ENCODE assay signal across 8 cellular contexts in the genomic region with DNA sequence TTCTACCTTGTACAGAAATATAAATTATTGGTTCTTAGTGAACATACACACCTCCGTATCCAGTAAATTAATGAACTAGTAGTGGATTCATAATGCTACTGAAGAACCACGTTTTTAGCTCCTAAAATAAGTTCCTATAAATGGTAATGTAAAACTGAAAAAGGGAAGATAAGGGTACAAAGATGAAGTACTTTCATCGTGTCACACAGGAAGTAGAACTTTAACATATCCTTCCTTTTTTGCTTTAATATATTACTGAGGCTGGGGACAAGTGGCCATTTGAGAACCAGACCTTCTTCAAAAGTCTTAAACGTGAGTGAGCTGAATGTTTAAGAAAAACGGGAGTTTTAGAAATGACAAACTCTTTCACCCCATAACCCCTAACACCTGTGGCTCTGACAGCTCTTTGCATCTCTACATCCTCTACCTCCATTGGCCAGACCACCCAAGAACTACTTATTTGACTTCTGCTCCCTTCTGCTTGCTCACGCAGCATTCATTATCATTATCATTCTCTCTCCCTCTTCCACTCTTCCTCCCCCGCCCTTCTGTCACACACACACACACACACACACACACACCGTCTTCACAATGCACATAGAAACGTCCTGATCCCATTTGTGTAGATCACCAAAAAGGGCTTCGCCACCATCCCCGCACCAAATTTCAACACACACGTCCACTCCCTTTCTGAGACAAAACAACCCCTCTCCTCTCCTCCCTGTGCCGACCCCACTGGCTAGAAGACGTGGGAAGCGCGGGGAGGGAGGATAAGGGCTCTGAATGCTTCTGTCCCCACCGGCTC. TPM values are rescaled to one million over a fixed set of nuclear protein-coding genes. Genes with fewer than 3 reads are reported as not detected.
DNase-seq lines count a peak whose midpoint lies in the region; TF ChIP-seq lines count a peak whose summit lies in the region.

No MANE protein-coding gene starts in this region.

- WGBS in H9 (ENCODE audit: extremely low coverage, insufficient read length, low lambda C conversion rate), result no CpG with 5 or more reads among the region's 17 CpGs

- H3K4me1 ChIP-seq in H9 (ENCODE audit: insufficient read depth, low read length) (peaks cover 2% of the 10 kb centered on the region; the same call in 1 of the 2 replicates), NT2/D1 (ENCODE audit: insufficient read depth, insufficient read length) (no peaks in the 10 kb centered on the region)

- H4K20me1 ChIP-seq in H9 (ENCODE audit: control insufficient read depth, insufficient read depth, insufficient read length), result peaks cover 3% of the 10 kb centered on the region

- peak overlapping the region; percentile 59 for H3K4me3 ChIP-seq in NT2/D1 (ENCODE audit: insufficient read length, low read depth)
- peak overlapping the region; percentile 97 for H3K4me3 ChIP-seq in astrocyte of the spinal cord (ENCODE audit: low read depth, low read length)

- no peak overlapping the region for H2BK15ac ChIP-seq in H9 (ENCODE audit: low read depth, low read length)

- no peaks in the 10 kb centered on the region for H3K36me3 ChIP-seq in NT2/D1 (ENCODE audit: insufficient read depth, insufficient read length, low read length)

- no peaks in the 10 kb centered on the region for H3K79me1 ChIP-seq in H9 (ENCODE audit: insufficient read depth, low read depth, low read length, poor library complexity, severe bottlenecking)

- H3K9ac ChIP-seq in H9 (ENCODE audit: extremely low read depth, insufficient read length, low read length) (peak overlapping the region; percentile 30), NT2/D1 (ENCODE audit: insufficient read length, low read depth) (peak overlapping the region; percentile 54)

- H3T11ph ChIP-seq in H9 (ENCODE audit: low read length), result no peak overlapping the region

- H4K8ac ChIP-seq in H9 (replicated peaks; ENCODE audit: insufficient read length, low read depth, low read length), result no peak overlapping the region

- H3K27me3 Mint-ChIP-seq in H9 (ENCODE audit: low read depth), result peaks cover 70% of the 10 kb centered on the region

- no peak overlapping the region for H2AFZ ChIP-seq in H9 (ENCODE audit: low read length)

- peak; percentile 11 for DNase-seq in activated CD4-positive, alpha-beta T cell treated with anti-CD3 and anti-CD28 coated beads for 1 hour
- no peak for DNase-seq in activated CD4-positive, alpha-beta T cell treated with anti-CD3 and anti-CD28 coated beads, Interleukin-2, amount 50 U/mL, for 48 hours
- DNase-seq in H9 (no peak), NT2/D1 (ENCODE audit: low read depth, low spot score) (peak; percentile 15), astrocyte of the spinal cord (ENCODE audit: low read depth, low spot score) (peak; percentile 55), iris pigment epithelial cell (ENCODE audit: low read depth) (peak; percentile 22), mesenteric fat pad (ENCODE audit: low spot score) (no peak)
- peak; percentile 3 for DNase-seq in stimulated activated CD8-positive, alpha-beta memory T cell treated with anti-CD3 and anti-CD28 coated beads, Interleukin-15, amount 100 ng/mL, for 24 hours (ENCODE audit: low read depth)

- H3K9me3 Mint-ChIP-seq in H9, result no peaks in the 10 kb centered on the region; a peak in 1 of 5 replicates

- no peak for TF ChIP-seq CTCF in H9 (conservative IDR thresholded peaks at IDR 0.05)
- no peak for TF ChIP-seq CTCF in astrocyte of the spinal cord (IDR thresholded peaks at IDR 0.05; ENCODE audit: low read depth, low read length)

- H3K23me2 ChIP-seq in H9 (ENCODE audit: insufficient read length, low read depth, low read length, poor library complexity, severe bottlenecking), result peaks cover 7% of the 10 kb centered on the region

- no peak overlapping the region for H3K56ac ChIP-seq in H9 (ENCODE audit: insufficient read length, low read depth, low read length)

- no peak overlapping the region for H3K18ac ChIP-seq in H9 (ENCODE audit: insufficient read length, low read depth, low read length)

- no peak overlapping the region for H4K5ac ChIP-seq in H9 (ENCODE audit: insufficient read length, low read depth, low read length)

- no peak overlapping the region for H2BK20ac ChIP-seq in H9 (ENCODE audit: low read depth, low read length, poor library complexity, severe bottlenecking)

- peak overlapping the region; percentile 91 for H3K4me2 ChIP-seq in H9 (ENCODE audit: insufficient read depth, insufficient read length, low read length)

- no peak overlapping the region for H4K91ac ChIP-seq in H9 (ENCODE audit: insufficient read length, low read depth, low read length)

- H3K4me1 Mint-ChIP-seq in H9, result peaks cover 13 to 17% of the 10 kb centered on the region in 2 experiments

- H2BK120ac ChIP-seq in H9 (ENCODE audit: low read depth, low read length, poor library complexity, severe bottlenecking), result no peak overlapping the region

- no peak overlapping the region for H2BK5ac ChIP-seq in H9 (ENCODE audit: insufficient read length, low read length)

- in situ Hi-C loops in astrocyte of the spinal cord (cut with HindIII; ENCODE audit: low sequenced_read_pairs), result no loop called here

- no peak overlapping the region for H2BK12ac ChIP-seq in H9 (ENCODE audit: insufficient read length, low read depth, low read length)

- no peaks in the 10 kb centered on the region for H3K79me2 ChIP-seq in H9 (ENCODE audit: insufficient read depth, low read length)

- no peak overlapping the region for H3K14ac ChIP-seq in H9 (ENCODE audit: insufficient read depth, low read length)

- H3K9me3 ChIP-seq in H9 (ENCODE audit: control insufficient read depth, low read depth, low read length) (no peaks in the 10 kb centered on the region), NT2/D1 (ENCODE audit: insufficient read depth, low read length) (no peaks in the 10 kb centered on the region)

- no peak overlapping the region for H3K27ac ChIP-seq in H9 (ENCODE audit: insufficient read length, low read depth, low read length)

- peak overlapping the region; percentile 84 to 97 (median 97); a peak in 5 of 7 replicates for H3K27ac Mint-ChIP-seq in H9

- H3K4me3 Mint-ChIP-seq in H9, result peak overlapping the region; percentile 87 to 90

- peaks cover 3% of the 10 kb centered on the region; the same call in 1 of the 2 replicates for H3K27me3 ChIP-seq in H9 (ENCODE audit: insufficient read depth, low read length)
- peaks cover 54% of the 10 kb centered on the region for H3K27me3 ChIP-seq in NT2/D1 (ENCODE audit: insufficient read depth, insufficient read length)

- H3K4ac ChIP-seq in H9 (ENCODE audit: low read depth, low read length), result no peak overlapping the region

- H3K23ac ChIP-seq in H9 (ENCODE audit: insufficient read length, low read depth, low read length), result no peak overlapping the region

- H3K36me3 Mint-ChIP-seq in H9 (ENCODE audit: insufficient read depth in 1 of 3, low read depth in 3 of 3), result no peaks in the 10 kb centered on the region

- H2AK5ac ChIP-seq in H9 (ENCODE audit: insufficient read length, low read length), result no peak overlapping the region

RNA-seq across cellular contexts. Expression of gene SKAP2, which starts 0.7 kb away (rescaled TPM):
- total RNA-seq in H9 (2021) (1.9 and 3.2 TPM in 2 replicates), mesenteric fat pad (45.9 TPM)

Comparison
In these comparisons a context has a peak if more than half of its experiments do, and no peak if none do; other contexts are left out.
1. DNase-seq: peak in activated CD4-positive, alpha-beta T cell treated with anti-CD3 and anti-CD28 coated beads for 1 hour (single experiment), NT2/D1 (single experiment), astrocyte of the spinal cord (single experiment), iris pigment epithelial cell (single experiment) and stimulated activated CD8-positive, alpha-beta memory T cell treated with anti-CD3 and anti-CD28 coated beads, Interleukin-15, amount 100 ng/mL, for 24 hours (single experiment); none in activated CD4-positive, alpha-beta T cell treated with anti-CD3 and anti-CD28 coated beads, Interleukin-2, amount 50 U/mL, for 48 hours (0 of 2), H9 (single experiment) and mesenteric fat pad (single experiment).
2. RNA of gene SKAP2, which starts 0.7 kb away (total RNA-seq): 45.9 TPM in mesenteric fat pad (single experiment); 1.9 to 3.2 TPM in H9; every median in the first group is over 10 times any median in the second.